In the genomic region with DNA sequence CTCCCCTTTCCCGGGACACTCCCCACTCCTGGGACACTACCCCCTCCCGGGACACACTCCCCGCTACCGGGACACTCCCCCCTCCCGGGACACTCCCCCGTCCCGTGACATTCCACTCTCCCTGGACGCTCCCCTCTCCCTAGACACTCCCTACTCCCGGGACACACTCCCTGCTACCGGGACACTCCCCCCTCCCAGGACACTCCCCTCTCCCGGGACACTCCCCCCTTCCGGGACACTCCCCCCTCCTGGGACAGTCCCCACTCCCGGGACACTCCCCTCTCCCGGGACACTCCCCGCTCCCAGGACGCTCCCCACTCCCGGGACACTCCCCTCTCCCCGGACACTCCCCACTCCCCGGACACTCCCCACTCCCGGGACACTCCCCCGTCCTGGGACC, we compare ENCODE assay signal across 15 cellular contexts.
DNase-seq lines count a peak whose midpoint lies in the region; ATAC-seq, FAIRE-seq and TF ChIP-seq lines count a peak whose summit lies in the region.
"Had no signal": no experiment of that assay in that cellular context is flagged by ENCODE, and none has a peak within 500 bp of the region (broad histone marks: within the 10 kb centered on the region; RNA-seq: fewer than 3 reads in every experiment).

No MANE protein-coding gene starts in this region.

- DNase-seq in AG08395 (ENCODE audit: low spot score): peak; percentile 70
- peak; percentile 74 for DNase-seq in SW480 (ENCODE audit: low spot score)
- DNase-seq in hepatic stellate cell (ENCODE audit: low spot score): peak; percentile 56
- no peak for DNase-seq in pancreas
- no peak for DNase-seq in DMS 273 (lab: John Stamatoyannopoulos, UW; ENCODE audit: unreplicated experiment)
- DNase-seq in foreskin fibroblast: no peak
- DNase-seq in caudate nucleus (lab: John Stamatoyannopoulos, UW): no peak
- DNase-seq: activated CD8-positive, alpha-beta T cell treated with anti-CD3 and anti-CD28 coated beads, Interleukin-2, amount 10 ng/mL, durations not matched to agents 7 days and 5 days; activated gamma-delta T cell treated with Interleukin-2 at 50 U/mL for 16 hours; DMS 273 treated with DMSO at 0.1 percent for 48 hours; Karpas-422; NCI-H1694 treated with DMSO at 0.1 percent for 48 hours; SHP77 treated with DMSO at 0.1 percent for 48 hours; spleen had no signal

- no peaks in the 10 kb centered on the region for H3K9me3 ChIP-seq in pancreas
- H3K9me3 ChIP-seq: spleen had no signal

- WGBS in pancreas, 2 donors: 43 to 56% methylated on average over 21 of the region's 21 CpGs

- no peaks in the 10 kb centered on the region for H3K36me3 ChIP-seq in pancreas

- intact Hi-C loops in pancreas (cut with DNase I): loop anchor here in 1 of 3 donors (10.0 kb wide), 1 partner anchor 88 kb away; no protein-coding TSS in a partner anchor

- FAIRE-seq in pancreas (lab: Jason Lieb, UNC): no peak

- ATAC-seq in pancreas: peak; percentile 30 to 63 (median 47)
- no peak for ATAC-seq in GM21723 (IDR thresholded peaks at IDR 0.05; ENCODE audit: unreplicated experiment)
- ATAC-seq: activated CD8-positive, alpha-beta T cell treated with anti-CD3 and anti-CD28 coated beads, Interleukin-2, amount 10 ng/mL, durations not matched to agents 7 days and 5 days had no signal

- no peak overlapping the region for H3K27ac ChIP-seq in pancreas
- no peak overlapping the region for H3K27ac ChIP-seq in caudate nucleus (ENCODE audit: low read depth, low read length)

- H3K27me3 ChIP-seq in pancreas: no peaks in the 10 kb centered on the region
- H3K27me3 ChIP-seq: spleen had no signal

- TF ChIP-seq CTCF in pancreas (IDR thresholded peaks at IDR 0.05) (no peak), foreskin fibroblast (IDR thresholded peaks at IDR 0.05; ENCODE audit: low read depth, low read length) (no peak)

- no peaks in the 10 kb centered on the region for H3K4me1 ChIP-seq in pancreas

- H3K4me3 ChIP-seq in pancreas (no peak overlapping the region), foreskin fibroblast (ENCODE audit: low read depth in 1 of 2, low read length in 2 of 2) (no peak overlapping the region)
- H3K4me3 ChIP-seq: spleen had no signal

Comparison
In these comparisons a context has a peak if more than half of its experiments do, and no peak if none do; other contexts are left out.
1. DNase-seq: peak in AG08395 (single experiment), SW480 (single experiment) and hepatic stellate cell (single experiment); none in pancreas (0 of 6), DMS 273 (single experiment), foreskin fibroblast (0 of 2) and caudate nucleus (0 of 61).